In the genomic region with DNA sequence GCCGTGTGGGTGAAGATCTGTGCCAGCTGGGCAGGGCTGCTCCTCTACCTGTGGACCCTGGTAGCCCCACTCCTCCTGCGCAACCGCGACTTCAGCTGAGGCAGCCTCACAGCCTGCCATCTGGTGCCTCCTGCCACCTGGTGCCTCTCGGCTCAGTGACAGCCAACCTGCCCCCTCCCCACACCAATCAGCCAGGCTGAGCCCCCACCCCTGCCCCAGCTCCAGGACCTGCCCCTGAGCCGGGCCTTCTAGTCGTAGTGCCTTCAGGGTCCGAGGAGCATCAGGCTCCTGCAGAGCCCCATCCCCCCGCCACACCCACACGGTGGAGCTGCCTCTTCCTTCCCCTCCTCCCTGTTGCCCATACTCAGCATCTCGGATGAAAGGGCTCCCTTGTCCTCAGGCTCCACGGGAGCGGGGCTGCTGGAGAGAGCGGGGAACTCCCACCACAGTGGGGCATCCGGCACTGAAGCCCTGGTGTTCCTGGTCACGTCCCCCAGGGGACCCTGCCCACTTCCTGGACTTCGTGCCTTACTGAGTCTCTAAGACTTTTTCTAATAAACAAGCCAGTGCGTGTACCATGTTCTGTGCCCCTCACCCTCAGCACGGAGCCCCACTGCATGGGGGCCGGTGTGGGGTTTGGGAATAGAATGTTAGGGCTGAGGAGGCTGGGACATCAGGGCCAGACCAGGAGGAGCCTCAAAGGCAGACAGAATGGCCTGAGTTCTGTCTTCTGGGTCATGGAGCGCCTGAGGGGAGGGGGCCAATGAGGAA, we compare ENCODE assay signal across 15 cellular contexts. TPM values are rescaled to one million over a fixed set of nuclear protein-coding genes. Genes with fewer than 3 reads are reported as not detected.
A peak's percentile ranks its signal among the peaks of the same experiment; 100 is the strongest.
DNase-seq lines count a peak whose midpoint lies in the region; ATAC-seq and TF ChIP-seq lines count a peak whose summit lies in the region.
"Had no signal": no experiment of that assay in that cellular context is flagged by ENCODE, and none has a peak within 500 bp of the region (broad histone marks: within the 10 kb centered on the region; RNA-seq: fewer than 3 reads in every experiment).

No MANE protein-coding gene starts in this region.

- no peak overlapping the region for H3K4me3 ChIP-seq in RWPE2 (ENCODE audit: severe bottlenecking)
- no peak overlapping the region for H3K4me3 ChIP-seq in hepatocyte
- H3K4me3 ChIP-seq: esophagus muscularis mucosa, heart right ventricle had no signal

- no peak overlapping the region for H3K4ac ChIP-seq in H9 (ENCODE audit: low read depth, low read length)

- no peak overlapping the region for H3K23ac ChIP-seq in H9 (ENCODE audit: insufficient read length, low read depth, low read length)

- no peak overlapping the region for H3T11ph ChIP-seq in H9 (ENCODE audit: low read length)

- H3K4me1 ChIP-seq in H9 (ENCODE audit: insufficient read depth, low read length) (no peaks in the 10 kb centered on the region), RWPE2 (ENCODE audit: insufficient read depth, poor library complexity, severe bottlenecking) (peaks cover 5% of the 10 kb centered on the region), hepatocyte (ENCODE audit: insufficient read depth) (no peaks in the 10 kb centered on the region)
- H3K4me1 ChIP-seq: esophagus muscularis mucosa, heart right ventricle had no signal

- no peaks in the 10 kb centered on the region for H3K79me2 ChIP-seq in H9 (ENCODE audit: insufficient read depth, low read length)
- H3K79me2 ChIP-seq in hepatocyte, result no peaks in the 10 kb centered on the region

- no peaks in the 10 kb centered on the region for H3K79me1 ChIP-seq in H9 (ENCODE audit: insufficient read depth, low read depth, low read length, poor library complexity, severe bottlenecking)

- H3K4me1 Mint-ChIP-seq in H9, result peaks cover 5 to 16% of the 10 kb centered on the region in 2 experiments
- H3K4me1 Mint-ChIP-seq in stimulated activated memory B cell treated with anti-CD40 and anti-IgM and Interleukin-4, amounts not matched to agents 10 μg/mL and 1 μg/mL and 100 μg/mL, for 72 hours, result peaks cover 15% of the 10 kb centered on the region

- H3K36me3 ChIP-seq in RWPE2 (ENCODE audit: low read depth), result peaks cover 40% of the 10 kb centered on the region
- H3K36me3 ChIP-seq in hepatocyte (replicated peaks; ENCODE audit: insufficient read depth, low read depth), result no peaks in the 10 kb centered on the region
- H3K36me3 ChIP-seq: esophagus muscularis mucosa, heart right ventricle had no signal

- H4K8ac ChIP-seq in H9 (replicated peaks; ENCODE audit: insufficient read length, low read depth, low read length), result no peak overlapping the region

- H3K4me3 Mint-ChIP-seq in H9, result no peak overlapping the region
- H3K4me3 Mint-ChIP-seq in stimulated activated memory B cell treated with anti-CD40 and anti-IgM and Interleukin-4, amounts not matched to agents 10 μg/mL and 1 μg/mL and 100 μg/mL, for 72 hours, result no peak overlapping the region
- H3K4me3 Mint-ChIP-seq: activated CD8-positive, alpha-beta T cell treated with anti-CD3 and anti-CD28 coated beads for 36 hours had no signal

- H3K27ac ChIP-seq in H9 (ENCODE audit: insufficient read length, low read depth, low read length) (no peak overlapping the region), RWPE2 (ENCODE audit: poor library complexity, severe bottlenecking) (peak overlapping the region; percentile 3), hepatocyte (no peak overlapping the region)
- H3K27ac ChIP-seq: C4-2B, esophagus muscularis mucosa, heart right ventricle had no signal

- H4K20me1 ChIP-seq in H9 (ENCODE audit: control insufficient read depth, insufficient read depth, insufficient read length) (no peaks in the 10 kb centered on the region), hepatocyte (ENCODE audit: insufficient read depth, poor library complexity, severe bottlenecking) (no peaks in the 10 kb centered on the region)

- DNase-seq in H9 (peak; percentile 31), RWPE2 (ENCODE audit: low spot score) (no peak), left colon (no peak), hepatocyte (ENCODE audit: low spot score) (no peak), sciatic nerve (ENCODE audit: low spot score) (no peak), SK-N-DZ (ENCODE audit: low spot score) (no peak)
- DNase-seq: activated CD8-positive, alpha-beta T cell treated with anti-CD3 and anti-CD28 coated beads for 36 hours; cortex of kidney; DMS79 treated with DMSO at 0.1 percent for 48 hours; heart right ventricle; NCI-H187 had no signal

- no peaks in the 10 kb centered on the region for H3K9me3 Mint-ChIP-seq in H9
- no peaks in the 10 kb centered on the region for H3K9me3 Mint-ChIP-seq in stimulated activated memory B cell treated with anti-CD40 and anti-IgM and Interleukin-4, amounts not matched to agents 10 μg/mL and 1 μg/mL and 100 μg/mL, for 72 hours
- H3K9me3 Mint-ChIP-seq: activated CD8-positive, alpha-beta T cell treated with anti-CD3 and anti-CD28 coated beads for 36 hours; activated T-helper 2 cell treated with anti-CD3 and anti-CD28 coated beads, Interferon-gamma antibody, Interleukin-2, Interleukin-4, amounts not matched to agents 10 μg/mL and 5 μg/mL and 100 μg/mL, durations not matched to agents 14 hours and 24 hours and 36 hours had no signal

- no peaks in the 10 kb centered on the region for H3K23me2 ChIP-seq in H9 (ENCODE audit: insufficient read length, low read depth, low read length, poor library complexity, severe bottlenecking)

- H2BK120ac ChIP-seq in H9 (ENCODE audit: low read depth, low read length, poor library complexity, severe bottlenecking), result no peak overlapping the region

- no peak overlapping the region for H2BK15ac ChIP-seq in H9 (ENCODE audit: low read depth, low read length)

- no peak overlapping the region for H3K9ac ChIP-seq in H9 (ENCODE audit: extremely low read depth, insufficient read length, low read length)

- intact Hi-C loops in left colon (cut with DNase I, micrococcal nuclease), result no loop called here
- intact Hi-C loops in sciatic nerve (cut with DNase I), result no loop called here

- H3K18ac ChIP-seq in H9 (ENCODE audit: insufficient read length, low read depth, low read length), result no peak overlapping the region

- H3K27ac Mint-ChIP-seq in H9, result peak overlapping the region in 2 of 3 experiments; percentile 34 to 53; a peak in 4 of 7 replicates
- H3K27ac Mint-ChIP-seq in stimulated activated memory B cell treated with anti-CD40 and anti-IgM and Interleukin-4, amounts not matched to agents 10 μg/mL and 1 μg/mL and 100 μg/mL, for 72 hours, result peak overlapping the region; percentile 11
- H3K27ac Mint-ChIP-seq: activated CD8-positive, alpha-beta T cell treated with anti-CD3 and anti-CD28 coated beads for 36 hours; activated T-helper 2 cell treated with anti-CD3 and anti-CD28 coated beads, Interferon-gamma antibody, Interleukin-2, Interleukin-4, amounts not matched to agents 10 μg/mL and 5 μg/mL and 100 μg/mL, durations not matched to agents 14 hours and 24 hours and 36 hours had no signal

- no peak for TF ChIP-seq CTCF in H9 (conservative IDR thresholded peaks at IDR 0.05)
- TF ChIP-seq CTCF in RWPE2 (IDR thresholded peaks at IDR 0.05; ENCODE audit: poor library complexity, severe bottlenecking), result no peak
- no peak for TF ChIP-seq CTCF in hepatocyte (IDR thresholded peaks at IDR 0.05; ENCODE audit: poor library complexity)

- H3K36me3 Mint-ChIP-seq in H9 (ENCODE audit: insufficient read depth in 1 of 3, low read depth in 3 of 3), result peaks cover 4 to 18% (median 7%) of the 10 kb centered on the region in 3 experiments; a peak in 5 of 7 replicates
- no peaks in the 10 kb centered on the region for H3K36me3 Mint-ChIP-seq in stimulated activated memory B cell treated with anti-CD40 and anti-IgM and Interleukin-4, amounts not matched to agents 10 μg/mL and 1 μg/mL and 100 μg/mL, for 72 hours

- no peak overlapping the region for H4K91ac ChIP-seq in H9 (ENCODE audit: insufficient read length, low read depth, low read length)

- H3K9me3 ChIP-seq in H9 (ENCODE audit: control insufficient read depth, low read depth, low read length), result no peaks in the 10 kb centered on the region
- H3K9me3 ChIP-seq in RWPE2 (ENCODE audit: severe bottlenecking), result no peaks in the 10 kb centered on the region
- H3K9me3 ChIP-seq in hepatocyte (ENCODE audit: low read depth), result no peaks in the 10 kb centered on the region
- H3K9me3 ChIP-seq: esophagus muscularis mucosa, heart right ventricle had no signal

- H3K4me2 ChIP-seq in H9 (ENCODE audit: insufficient read depth, insufficient read length, low read length) (no peak overlapping the region), hepatocyte (no peak overlapping the region)

- H3K27me3 ChIP-seq in H9 (ENCODE audit: insufficient read depth, low read length), result no peaks in the 10 kb centered on the region
- H3K27me3 ChIP-seq in RWPE2 (ENCODE audit: insufficient read depth, poor library complexity, severe bottlenecking), result no peaks in the 10 kb centered on the region
- no peaks in the 10 kb centered on the region for H3K27me3 ChIP-seq in hepatocyte
- H3K27me3 ChIP-seq: heart right ventricle had no signal

- H3K14ac ChIP-seq in H9 (ENCODE audit: insufficient read depth, low read length), result no peak overlapping the region

- no peak overlapping the region for H2BK12ac ChIP-seq in H9 (ENCODE audit: insufficient read length, low read depth, low read length)

- H3K9me2 ChIP-seq in hepatocyte (replicated peaks; ENCODE audit: insufficient read depth), result no peaks in the 10 kb centered on the region

- ATAC-seq in RWPE2 (ENCODE audit: low read depth), result peak; percentile 6; the same call in 2 of the 3 replicates
- ATAC-seq in left colon, result peak; percentile 3
- peak; percentile 31 for ATAC-seq in stimulated activated memory B cell treated with anti-CD40 and anti-IgM and Interleukin-4, amounts not matched to agents 10 μg/mL and 1 μg/mL and 100 μg/mL, for 72 hours
- ATAC-seq in sciatic nerve, result no peak
- ATAC-seq: activated CD8-positive, alpha-beta T cell treated with anti-CD3 and anti-CD28 coated beads for 36 hours had no signal

- H2AK5ac ChIP-seq in H9 (ENCODE audit: insufficient read length, low read length), result no peak overlapping the region

- H2BK5ac ChIP-seq in H9 (ENCODE audit: insufficient read length, low read length), result no peak overlapping the region

- no CpG with 5 or more reads among the region's 21 CpGs for whole genome bisulfite sequencing in H9 (ENCODE audit: extremely low coverage, insufficient read length, low lambda C conversion rate)
- 81% methylated on average over 19 of the region's 21 CpGs for WGBS in hepatocyte (ENCODE audit: low lambda C conversion rate, missing lambda C conversion rate)

- H2BK20ac ChIP-seq in H9 (ENCODE audit: low read depth, low read length, poor library complexity, severe bottlenecking), result no peak overlapping the region

- H2AFZ ChIP-seq in H9 (ENCODE audit: low read length) (no peak overlapping the region), hepatocyte (no peak overlapping the region)

- H3K56ac ChIP-seq in H9 (ENCODE audit: insufficient read length, low read depth, low read length), result no peak overlapping the region

- no peaks in the 10 kb centered on the region; the same call in 1 of the 2 replicates for H3K27me3 Mint-ChIP-seq in H9 (ENCODE audit: low read depth)
- peaks cover 5% of the 10 kb centered on the region for H3K27me3 Mint-ChIP-seq in stimulated activated memory B cell treated with anti-CD40 and anti-IgM and Interleukin-4, amounts not matched to agents 10 μg/mL and 1 μg/mL and 100 μg/mL, for 72 hours
- H3K27me3 Mint-ChIP-seq: activated CD8-positive, alpha-beta T cell treated with anti-CD3 and anti-CD28 coated beads for 36 hours had no signal

- no peak overlapping the region for H4K5ac ChIP-seq in H9 (ENCODE audit: insufficient read length, low read depth, low read length)

RNA-seq across cellular contexts. Expression of a gene that starts 21.3 kb away (rescaled TPM):
- total RNA-seq in H9 (2021), result 14.1 and 14.7 TPM in 2 replicates
- 100 to 1,000 TPM; 274 to 381 TPM for total RNA-seq in left colon
- total RNA-seq in hepatocyte, result 53.6 and 70.2 TPM in 2 replicates
- polyA plus RNA-seq in hepatocyte, result 154 and 164 TPM in 2 replicates
- 1.4 TPM for total RNA-seq in sciatic nerve
- polyA plus RNA-seq in SK-N-DZ (2014; cell fraction: cytosol; rRNA removed), result 0.10 and 1.3 TPM in 2 replicates
- polyA plus RNA-seq in SK-N-DZ (2014; cell fraction: nucleus; rRNA removed), result 0.22 and 0.37 TPM in 2 replicates
